ENCODE assay signal across 21 cellular contexts in the genomic region with DNA sequence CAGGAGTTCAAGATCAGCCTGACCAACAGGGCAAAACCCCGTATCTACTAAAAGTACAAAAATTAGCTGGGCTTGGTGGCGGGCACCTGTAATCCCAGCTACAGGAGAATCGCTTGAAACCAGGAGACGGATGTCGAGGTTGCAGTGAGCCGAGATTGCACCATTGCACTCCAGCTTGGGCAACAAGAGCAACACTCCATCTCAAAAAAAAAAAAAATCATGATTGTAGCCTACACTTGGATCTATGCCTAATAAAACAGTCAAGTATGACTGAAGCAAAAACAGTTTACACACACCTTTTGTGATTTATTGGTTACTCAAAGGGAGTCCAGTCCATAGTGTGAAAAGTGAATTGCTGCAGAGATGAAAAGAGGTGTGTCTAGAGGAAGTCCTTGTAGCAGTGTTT. TPM values are rescaled to one million over a fixed set of nuclear protein-coding genes. Genes with fewer than 3 reads are reported as not detected.
DNase-seq lines count a peak whose midpoint lies in the region; ATAC-seq and TF ChIP-seq lines count a peak whose summit lies in the region.
"Had no signal": no experiment of that assay in that cellular context is flagged by ENCODE, and none has a peak within 500 bp of the region (broad histone marks: within the 10 kb centered on the region; RNA-seq: fewer than 3 reads in every experiment).

No MANE protein-coding gene starts in this region.

- TF ChIP-seq CTCF in MCF 10A (IDR thresholded peaks at IDR 0.05; ENCODE audit: unreplicated experiment) (no peak), breast epithelium (IDR thresholded peaks at IDR 0.05) (no peak), transverse colon (IDR thresholded peaks at IDR 0.05) (no peak)

- TF ChIP-seq EP300 in transverse colon (IDR thresholded peaks at IDR 0.05; ENCODE audit: low read depth) = no peak

- H3K9me3 ChIP-seq in breast epithelium = no peaks in the 10 kb centered on the region
- H3K9me3 ChIP-seq in transverse colon = no peaks in the 10 kb centered on the region

- H3K36me3 ChIP-seq in breast epithelium = no peaks in the 10 kb centered on the region
- H3K36me3 ChIP-seq in transverse colon = no peaks in the 10 kb centered on the region
- H3K36me3 ChIP-seq: neural progenitor cell had no signal

- no peak for TF ChIP-seq POLR2A in breast epithelium (IDR thresholded peaks at IDR 0.05)
- no peak for TF ChIP-seq POLR2A in transverse colon (IDR thresholded peaks at IDR 0.05)

- no peaks in the 10 kb centered on the region for H3K4me1 Mint-ChIP-seq in MCF 10A (ENCODE audit: insufficient read depth, unreplicated experiment)
- H3K4me1 Mint-ChIP-seq: activated naive CD4-positive, alpha-beta T cell treated with anti-CD3 and anti-CD28 coated beads, Interleukin-2, amount 10 ng/mL, durations not matched to agents 7 days and 5 days; neural progenitor cell had no signal

- no peak overlapping the region for H3K4me3 Mint-ChIP-seq in MCF 10A (ENCODE audit: unreplicated experiment)
- H3K4me3 Mint-ChIP-seq: activated CD4-positive, alpha-beta memory T cell treated with anti-CD3 and anti-CD28 coated beads, Interleukin-2, amount 10 ng/mL, durations not matched to agents 7 days and 5 days; activated naive CD4-positive, alpha-beta T cell treated with anti-CD3 and anti-CD28 coated beads, Interleukin-2, amount 10 ng/mL, durations not matched to agents 7 days and 5 days; GM23338; mesothelial cell of epicardium; neural progenitor cell had no signal

- no peak overlapping the region for H3K27ac Mint-ChIP-seq in MCF 10A (ENCODE audit: low read depth, unreplicated experiment)
- H3K27ac Mint-ChIP-seq: activated CD4-positive, alpha-beta memory T cell treated with anti-CD3 and anti-CD28 coated beads, Interleukin-2, amount 10 ng/mL, durations not matched to agents 7 days and 5 days; activated naive CD4-positive, alpha-beta T cell treated with anti-CD3 and anti-CD28 coated beads, Interleukin-2, amount 10 ng/mL, durations not matched to agents 7 days and 5 days; GM23338; mesothelial cell of epicardium; neural progenitor cell had no signal

- 69% methylated on average over 6 of the region's 6 CpGs; no CpG with 5 or more reads in 1 of the 2 donors for WGBS in transverse colon (ENCODE audit: low coverage in 1 of 2), 2 donors

- CTCF ChIA-PET in MCF 10A (lab: Yijun Ruan, JAX) = interaction anchor here (0.7 to 0.9 kb wide), 3 partner anchors 9 to 584 kb away, joined by 3 read pairs; no protein-coding TSS in a partner anchor

- no peaks in the 10 kb centered on the region for H3K27me3 ChIP-seq in breast epithelium
- H3K27me3 ChIP-seq in transverse colon = no peaks in the 10 kb centered on the region
- H3K27me3 ChIP-seq: neural progenitor cell had no signal

- no peaks in the 10 kb centered on the region for H3K36me3 Mint-ChIP-seq in MCF 10A (ENCODE audit: insufficient read depth, unreplicated experiment)
- H3K36me3 Mint-ChIP-seq: activated naive CD4-positive, alpha-beta T cell treated with anti-CD3 and anti-CD28 coated beads, Interleukin-2, amount 10 ng/mL, durations not matched to agents 7 days and 5 days; mesothelial cell of epicardium; neural progenitor cell had no signal

- no TSS peak for BruUV-seq in MCF 10A (replicated peaks; lab: Mats Ljungman, UMichigan)

- ATAC-seq in left lobe of liver = peak; percentile 86
- ATAC-seq: GM23338 had no signal

- DNase-seq in MCF 10A (ENCODE audit: unreplicated experiment) (peak; percentile 61), breast epithelium (ENCODE audit: low spot score in 2 of 2) (no peak), NCI-H748 (lab: John Stamatoyannopoulos, UW; ENCODE audit: unreplicated experiment) (peak; percentile 49), left lobe of liver (ENCODE audit: low spot score) (peak; percentile 59), NCI-H2227 treated with DMSO at 0.1 percent for 48 hours (lab: John Stamatoyannopoulos, UW) (no peak), transverse colon (no peak)
- DNase-seq in stimulated activated CD4-positive, alpha-beta T cell treated with anti-CD3 and anti-CD28 coated beads, Interleukin-4, amount 100 ng/mL, for 24 hours = no peak
- no peak for DNase-seq in stimulated activated naive CD4-positive, alpha-beta T cell (lab: John Stamatoyannopoulos, UW)
- DNase-seq: activated CD4-positive, alpha-beta memory T cell treated with anti-CD3 and anti-CD28 coated beads, Interleukin-2, amount 10 ng/mL, durations not matched to agents 7 days and 5 days; activated naive CD4-positive, alpha-beta T cell treated with anti-CD3 and anti-CD28 coated beads, Interleukin-2, amount 10 ng/mL, durations not matched to agents 7 days and 5 days; activated T-cell treated with anti-CD3 and anti-CD28 coated beads, Interleukin-2, amount 50 U/mL, for 1 hour; C1 segment of cervical spinal cord; foreskin fibroblast; hippocampal formation; kidney; SHP77; stimulated activated CD4-positive, alpha-beta T cell treated with anti-CD3 and anti-CD28 coated beads, Interleukin-12 subunit alpha, Interleukin-12 subunit beta, amount 100 ng/mL, for 4 hours; T-helper 1 cell had no signal

- no peaks in the 10 kb centered on the region for H3K4me1 ChIP-seq in breast epithelium
- H3K4me1 ChIP-seq in transverse colon = peaks cover 0 to 4% (median 0%) of the 10 kb centered on the region in 4 donors
- H3K4me1 ChIP-seq: neural progenitor cell had no signal

- POLR2A ChIA-PET in MCF 10A (lab: Yijun Ruan, JAX) = interaction anchor here (0.7 kb wide), 1 partner anchor 15 kb away, joined by 3 read pairs; no protein-coding TSS in a partner anchor

- in situ Hi-C loops in transverse colon (cut with MboI; ENCODE audit: low pct_ligation_motif_present in 1 of 4, low pct_unique_long_range_greater_than_20kb in 1 of 4, low sequenced_read_pairs in 3 of 4) = no loop called here

- H3K27ac ChIP-seq in breast epithelium (no peak overlapping the region), transverse colon (no peak overlapping the region)
- H3K27ac ChIP-seq: neural progenitor cell had no signal

- intact Hi-C loops in MCF 10A (cut with micrococcal nuclease) (no loop called here), breast epithelium (cut with DNase I; ENCODE audit: low total_unique reads) (no loop called here), transverse colon (cut with DNase I; ENCODE audit: low total_unique reads) (no loop called here)

- no peaks in the 10 kb centered on the region for H3K27me3 Mint-ChIP-seq in MCF 10A (ENCODE audit: insufficient read depth, unreplicated experiment)
- H3K27me3 Mint-ChIP-seq: activated CD4-positive, alpha-beta memory T cell treated with anti-CD3 and anti-CD28 coated beads, Interleukin-2, amount 10 ng/mL, durations not matched to agents 7 days and 5 days; activated naive CD4-positive, alpha-beta T cell treated with anti-CD3 and anti-CD28 coated beads, Interleukin-2, amount 10 ng/mL, durations not matched to agents 7 days and 5 days had no signal

- H3K4me3 ChIP-seq in breast epithelium (no peak overlapping the region), transverse colon (no peak overlapping the region)
- H3K4me3 ChIP-seq: GM23338, neural progenitor cell had no signal

- H3K9me3 Mint-ChIP-seq in MCF 10A (ENCODE audit: unreplicated experiment) = no peaks in the 10 kb centered on the region
- H3K9me3 Mint-ChIP-seq: activated CD4-positive, alpha-beta memory T cell treated with anti-CD3 and anti-CD28 coated beads, Interleukin-2, amount 10 ng/mL, durations not matched to agents 7 days and 5 days; GM23338 had no signal

RNA-seq across cellular contexts. Expression of gene TASL, which starts 34.7 kb away (rescaled TPM):
- total RNA-seq in MCF 10A (2022) = not detected in 2 replicates
- total RNA-seq in breast epithelium = 1 to 10 TPM in 2 of 3 donors, under 1 TPM in 1; 0.66 to 1.6 (median 1.4) TPM
- 0.48 TPM for total RNA-seq in left lobe of liver
- total RNA-seq in transverse colon = 1 to 10 TPM in 2 of 4 donors, under 1 TPM in 1, not detected in 1; 0.27 to 3.7 (median 1.6) TPM
- total RNA-seq: GM23338, mesothelial cell of epicardium had no signal

RNA-seq across cellular contexts. Expression of gene GK, which starts 41.0 kb away (rescaled TPM):
- total RNA-seq in MCF 10A (2022) = 10.1 and 18.0 TPM in 2 replicates
- 10 to 100 TPM in 1 of 3 donors, 1 to 10 TPM in 2; 3.8 to 12.1 (median 6.9) TPM for total RNA-seq in breast epithelium
- 32.9 TPM for total RNA-seq in left lobe of liver
- 10 to 100 TPM in 3 of 4 donors, 1 to 10 TPM in 1; 2.2 to 30.2 (median 19.6) TPM for total RNA-seq in transverse colon

Comparison
In these comparisons a context has a peak if more than half of its experiments do, and no peak if none do; other contexts are left out.
1. DNase-seq: peak in MCF 10A (single experiment), NCI-H748 (single experiment) and left lobe of liver (single experiment); none in breast epithelium (0 of 2), stimulated activated CD4-positive, alpha-beta T cell treated with anti-CD3 and anti-CD28 coated beads, Interleukin-4, amount 100 ng/mL, for 24 hours (single experiment), NCI-H2227 treated with DMSO at 0.1 percent for 48 hours (single experiment), transverse colon (single experiment) and stimulated activated naive CD4-positive, alpha-beta T cell (0 of 6).